Comparison of ENCODE assay signal across 8 cellular contexts in genomic region chr2:101831351-101831865, GRCh38.
A peak's percentile ranks its signal among the peaks of the same experiment; 100 is the strongest.
DNase-seq lines count a peak whose midpoint lies in the region; ATAC-seq, FAIRE-seq and TF ChIP-seq lines count a peak whose summit lies in the region.

No MANE protein-coding gene starts in this region.

- H3K4me3 ChIP-seq in pancreas = no peak overlapping the region
- no peak overlapping the region for H3K4me3 ChIP-seq in upper lobe of left lung

- H3K4me1 ChIP-seq in pancreas (peaks cover 0 to 10% (median 7%) of the 10 kb centered on the region in 3 donors), upper lobe of left lung (peaks cover 25 to 34% (median 29%) of the 10 kb centered on the region in 4 donors)

- TF ChIP-seq EP300 in upper lobe of left lung (IDR thresholded peaks at IDR 0.05) = no peak

- no peak for TF ChIP-seq POLR2A in upper lobe of left lung (IDR thresholded peaks at IDR 0.05)

- DNase-seq in COLO829 (ENCODE audit: low spot score) = peak; percentile 56
- DNase-seq in HT1080 (ENCODE audit: low read depth) = peak; percentile 66
- DNase-seq in SK-N-DZ (ENCODE audit: low spot score) = peak; percentile 62
- peak; percentile 76 for DNase-seq in activated naive CD4-positive, alpha-beta T cell treated with anti-CD3 and anti-CD28 coated beads for 36 hours
- peak; percentile 79 for DNase-seq in glomerular visceral epithelial cell (ENCODE audit: extremely low spot score)
- DNase-seq in pancreas = peak; percentile 56 to 79 (median 60)
- DNase-seq in upper lobe of left lung = peak in 1 of 2 donors; percentile 72

- CTCF ChIA-PET in activated naive CD4-positive, alpha-beta T cell treated with anti-CD3 and anti-CD28 coated beads for 36 hours (lab: Charles Lee) = interaction anchor here (0.6 to 4.3 kb wide), 33 partner anchors 8 to 495 kb away, joined by 3 to 38 read pairs (median 4); no protein-coding TSS in a partner anchor

- H3K27me3 ChIP-seq in pancreas (no peaks in the 10 kb centered on the region), upper lobe of left lung (no peaks in the 10 kb centered on the region)

- H3K4me3 Mint-ChIP-seq in activated naive CD4-positive, alpha-beta T cell treated with anti-CD3 and anti-CD28 coated beads for 36 hours = peak overlapping the region; percentile 7

- H3K27ac ChIP-seq in pancreas (peak overlapping the region in 1 of 4 donors; percentile 44), upper lobe of left lung (peak overlapping the region in 2 of 4 donors; percentile 44 to 70)

- H3K36me3 ChIP-seq in pancreas (peaks cover 0 to 7% (median 0%) of the 10 kb centered on the region in 3 donors), upper lobe of left lung (peaks cover 0 to 43% (median 9%) of the 10 kb centered on the region in 4 donors)

- TF ChIP-seq CTCF in pancreas (IDR thresholded peaks at IDR 0.05) = peak; percentile 41 to 65 (median 56)
- peak; percentile 64 to 77 (median 70) for TF ChIP-seq CTCF in upper lobe of left lung (IDR thresholded peaks at IDR 0.05)

- FAIRE-seq in pancreas (lab: Jason Lieb, UNC) = no peak

- ATAC-seq in GM19438 (IDR thresholded peaks at IDR 0.05; ENCODE audit: low read depth, unreplicated experiment) (peak; percentile 65), pancreas (peak; percentile 80 to 95 (median 94)), upper lobe of left lung (ENCODE audit: low FRiP score in 2 of 2) (peak; percentile 78 to 89)

- no peaks in the 10 kb centered on the region for H3K27me3 Mint-ChIP-seq in activated naive CD4-positive, alpha-beta T cell treated with anti-CD3 and anti-CD28 coated beads for 36 hours (ENCODE audit: low read depth)

- peak overlapping the region; percentile 87 for H3K27ac Mint-ChIP-seq in activated naive CD4-positive, alpha-beta T cell treated with anti-CD3 and anti-CD28 coated beads for 36 hours

- H3K9me3 ChIP-seq in pancreas = no peaks in the 10 kb centered on the region
- H3K9me3 ChIP-seq in upper lobe of left lung = no peaks in the 10 kb centered on the region

- WGBS in pancreas, 2 donors = 34 to 37% methylated on average over 5 of the region's 5 CpGs
- WGBS in upper lobe of left lung, 2 donors = 47 to 56% methylated on average over 5 of the region's 5 CpGs

- peaks cover 57% of the 10 kb centered on the region for H3K36me3 Mint-ChIP-seq in activated naive CD4-positive, alpha-beta T cell treated with anti-CD3 and anti-CD28 coated beads for 36 hours (ENCODE audit: low read depth)

- intact Hi-C loops in activated naive CD4-positive, alpha-beta T cell treated with anti-CD3 and anti-CD28 coated beads for 36 hours (cut with micrococcal nuclease) = loop anchor here (2.0 to 5.0 kb wide), 4 partner anchors 209 to 499 kb away; partner anchors contain the start of gene RFX8
- intact Hi-C loops in pancreas (cut with DNase I) = loop anchor here in 1 of 3 donors (10.0 kb wide), 1 partner anchor 487 kb away; no protein-coding TSS in a partner anchor

- H3K4me1 Mint-ChIP-seq in activated naive CD4-positive, alpha-beta T cell treated with anti-CD3 and anti-CD28 coated beads for 36 hours (ENCODE audit: low read depth) = peaks cover 55% of the 10 kb centered on the region

- H3K9me3 Mint-ChIP-seq in activated naive CD4-positive, alpha-beta T cell treated with anti-CD3 and anti-CD28 coated beads for 36 hours = no peaks in the 10 kb centered on the region
